1 cellular context compared by ENCODE assay signal in genomic region chr22:50530280-50530856, GRCh38.
TF ChIP-seq lines count a peak whose summit lies in the region.

No MANE protein-coding gene starts in this region.

TF ChIP-seq in A549, 52 proteins besides CTCF, POLR2A, EP300 and RAD21 (continued from another document):
- TF ChIP-seq HMGXB4 (CRISPR knock-in tag; IDR thresholded peaks at IDR 0.05; ENCODE audit: borderline replicate concordance) (no peak), RARB (CRISPR knock-in tag; IDR thresholded peaks at IDR 0.05) (no peak)
